Comparison of ENCODE assay signal across 20 cellular contexts in genomic region chr10:43782814-43783213, GRCh38.
DNase-seq lines count a peak whose midpoint lies in the region; TF ChIP-seq lines count a peak whose summit lies in the region.
"Had no signal": no experiment of that assay in that cellular context is flagged by ENCODE, and none has a peak within 500 bp of the region (broad histone marks: within the 10 kb centered on the region; RNA-seq: fewer than 3 reads in every experiment).

No MANE protein-coding gene starts in this region.

- H2BK5ac ChIP-seq in mesendoderm (ENCODE audit: low read length), result no peak overlapping the region

- TF ChIP-seq CTCF in Loucy (conservative IDR thresholded peaks at IDR 0.05; ENCODE audit: low read length), result no peak
- no peak for TF ChIP-seq CTCF in type B pancreatic cell (conservative IDR thresholded peaks at IDR 0.05)

- no peaks in the 10 kb centered on the region for H3K36me3 Mint-ChIP-seq in type B pancreatic cell

- H3K9me3 Mint-ChIP-seq in type B pancreatic cell, result no peaks in the 10 kb centered on the region
- H3K9me3 Mint-ChIP-seq: CD4-positive, alpha-beta T cell; H9; HFFc6 had no signal

- no peak overlapping the region for H4K5ac ChIP-seq in mesendoderm (ENCODE audit: low read length)

- DNase-seq in mesendoderm, result peak; percentile 13
- no peak for DNase-seq in type B pancreatic cell (ENCODE audit: extremely low spot score, unreplicated experiment)
- DNase-seq in NCI-H526 (lab: John Stamatoyannopoulos, UW), result no peak
- no peak for DNase-seq in COLO829 (ENCODE audit: low spot score)
- no peak for DNase-seq in stimulated activated CD4-positive, alpha-beta T cell treated with anti-CD3 and anti-CD28 coated beads, Interleukin-1b, Interleukin-23, amount 100 ng/mL, for 48 hours
- DNase-seq: CD4-positive, alpha-beta T cell; COR-L47; GM23248; H9; HFFc6; Kasumi-1; NCI-H1105 treated with DMSO at 0.1 percent for 48 hours; NCI-H2029; NCI-H446; NCI-H524 treated with DMSO at 0.1 percent for 48 hours; Right ventricle myocardium superior; RPMI8226 had no signal

- H3K27me3 ChIP-seq in BLaER1 (no peaks in the 10 kb centered on the region), Loucy (ENCODE audit: insufficient read depth, low read length, poor library complexity, severe bottlenecking) (no peaks in the 10 kb centered on the region), mesendoderm (ENCODE audit: insufficient read depth, low read length, poor library complexity) (no peaks in the 10 kb centered on the region)
- H3K27me3 ChIP-seq: SJSA1 had no signal

- peaks cover 15% of the 10 kb centered on the region for H3K4me1 Mint-ChIP-seq in type B pancreatic cell (ENCODE audit: unreplicated experiment)
- H3K4me1 Mint-ChIP-seq: H9 had no signal

- H3K23ac ChIP-seq in mesendoderm (ENCODE audit: low read length), result no peak overlapping the region

- peaks cover 59% of the 10 kb centered on the region for H3K4me1 ChIP-seq in BLaER1
- H3K4me1 ChIP-seq in Loucy (ENCODE audit: insufficient read depth, low read length, poor library complexity, severe bottlenecking), result peaks cover 72% of the 10 kb centered on the region
- no peaks in the 10 kb centered on the region for H3K4me1 ChIP-seq in mesendoderm (ENCODE audit: control insufficient read depth, low read depth, low read length)
- H3K4me1 ChIP-seq: SJSA1 had no signal

- H3F3A ChIP-seq in Loucy (ENCODE audit: low read depth), result no peaks in the 10 kb centered on the region

- no peak overlapping the region for H3K4ac ChIP-seq in mesendoderm (ENCODE audit: low read depth, low read length)

- no peak overlapping the region for H2AK5ac ChIP-seq in mesendoderm (ENCODE audit: low read length)

- peak overlapping the region; percentile 59 for H3K27ac Mint-ChIP-seq in type B pancreatic cell
- H3K27ac Mint-ChIP-seq: CD4-positive, alpha-beta T cell; HFFc6 had no signal

- no peak overlapping the region for H2AFZ ChIP-seq in Loucy (ENCODE audit: low read length)
- H2AFZ ChIP-seq: GM23248 had no signal

- H3K56ac ChIP-seq in mesendoderm (ENCODE audit: low read length), result no peak overlapping the region

- WGBS in mesendoderm (ENCODE audit: extremely low coverage, insufficient coverage, low lambda C conversion rate), result no CpG with 5 or more reads among the region's 6 CpGs

- H3K4me3 Mint-ChIP-seq in type B pancreatic cell, result no peak overlapping the region
- H3K4me3 Mint-ChIP-seq: CD4-positive, alpha-beta T cell; H9; HFFc6 had no signal

- no peak overlapping the region for H2BK120ac ChIP-seq in mesendoderm (ENCODE audit: low read depth, low read length)

- H3K18ac ChIP-seq in mesendoderm (ENCODE audit: low read length), result no peak overlapping the region

- H3K9me2 ChIP-seq in Loucy (replicated peaks; ENCODE audit: low read depth, low read length), result no peaks in the 10 kb centered on the region

- H3K9ac ChIP-seq in BLaER1 (no peak overlapping the region), Loucy (ENCODE audit: low read depth, low read length, poor library complexity, severe bottlenecking) (peak overlapping the region; percentile 64), mesendoderm (ENCODE audit: low read length) (no peak overlapping the region)
- H3K9ac ChIP-seq: GM23248 had no signal

- H3K4me3 ChIP-seq in BLaER1 (no peak overlapping the region), Loucy (ENCODE audit: low read length, poor library complexity, severe bottlenecking) (no peak overlapping the region), mesendoderm (ENCODE audit: low read length) (no peak overlapping the region)
- H3K4me3 ChIP-seq: GM23248, SJSA1 had no signal

- no peak overlapping the region for H2BK15ac ChIP-seq in mesendoderm (replicated peaks; ENCODE audit: low read depth)

- peak overlapping the region; percentile 62 for H3K4me2 ChIP-seq in BLaER1
- H3K4me2 ChIP-seq in Loucy (ENCODE audit: low read depth, low read length, poor library complexity, severe bottlenecking), result peak overlapping the region; percentile 69
- H3K4me2 ChIP-seq in mesendoderm (ENCODE audit: low read length), result no peak overlapping the region

- H3K27me3 Mint-ChIP-seq in type B pancreatic cell, result no peaks in the 10 kb centered on the region
- H3K27me3 Mint-ChIP-seq: CD4-positive, alpha-beta T cell had no signal

- H3K36me3 ChIP-seq in BLaER1, result no peaks in the 10 kb centered on the region
- H3K36me3 ChIP-seq in Loucy (ENCODE audit: insufficient read depth, low read length), result no peaks in the 10 kb centered on the region
- H3K36me3 ChIP-seq in mesendoderm (ENCODE audit: control insufficient read depth, insufficient read depth, low read length), result no peaks in the 10 kb centered on the region
- H3K36me3 ChIP-seq: SJSA1 had no signal

- H4K20me1 ChIP-seq in BLaER1, result no peaks in the 10 kb centered on the region
- no peaks in the 10 kb centered on the region for H4K20me1 ChIP-seq in Loucy (ENCODE audit: insufficient read depth, low read length, poor library complexity, severe bottlenecking)

- H4K8ac ChIP-seq in mesendoderm (ENCODE audit: low read depth, low read length), result no peak overlapping the region

- peak overlapping the region; percentile 24; the same call in 1 of the 2 replicates for H3K27ac ChIP-seq in BLaER1
- H3K27ac ChIP-seq in mesendoderm (ENCODE audit: low read depth, low read length), result no peak overlapping the region
- H3K27ac ChIP-seq: GM23248, SJSA1 had no signal

- H3K79me2 ChIP-seq in Loucy (ENCODE audit: insufficient read depth, low read length) (no peaks in the 10 kb centered on the region), mesendoderm (ENCODE audit: control insufficient read depth, insufficient read depth, low read length) (no peaks in the 10 kb centered on the region)

- H3K9me3 ChIP-seq in BLaER1 (no peaks in the 10 kb centered on the region; the same call in 1 of the 2 replicates), Loucy (ENCODE audit: insufficient read depth, low read depth, low read length) (no peaks in the 10 kb centered on the region)
- H3K9me3 ChIP-seq: SJSA1 had no signal

- no peaks in the 10 kb centered on the region for H3K79me1 ChIP-seq in mesendoderm (ENCODE audit: low read length)
